In the genomic region with DNA sequence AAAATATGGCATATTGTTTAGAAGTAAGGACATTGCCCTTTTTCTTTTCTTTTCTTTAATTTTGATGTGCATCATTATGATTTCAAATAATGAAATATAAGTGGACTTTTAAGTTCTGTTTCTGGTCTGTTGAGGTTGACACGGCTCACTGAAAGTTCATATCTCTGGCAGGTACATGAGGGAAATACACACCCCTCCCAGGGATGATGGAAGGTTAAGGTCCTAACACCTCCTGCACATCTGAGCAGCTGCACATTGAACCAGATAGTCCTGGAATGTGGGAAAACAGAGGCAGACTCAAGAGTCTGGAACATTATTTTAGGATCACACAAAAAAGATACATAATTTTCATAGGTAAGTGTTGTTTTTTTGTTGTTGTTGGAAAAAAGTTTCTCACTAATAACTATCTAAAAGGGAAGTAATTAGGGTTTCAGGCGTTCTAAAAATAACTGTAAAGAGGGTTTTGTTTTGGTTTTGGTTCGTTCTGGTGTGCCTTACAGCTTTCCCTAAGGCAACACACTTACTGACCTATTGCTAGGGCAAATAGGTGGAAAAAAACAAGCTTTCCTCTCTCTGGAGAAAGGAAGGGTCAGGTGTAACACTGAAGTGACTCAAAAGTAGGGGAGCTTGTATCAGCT, we compare ENCODE assay signal across 16 cellular contexts.
A peak's percentile ranks its signal among the peaks of the same experiment; 100 is the strongest.
DNase-seq lines count a peak whose midpoint lies in the region; ATAC-seq and TF ChIP-seq lines count a peak whose summit lies in the region.
"Had no signal": no experiment of that assay in that cellular context is flagged by ENCODE, and none has a peak within 500 bp of the region (broad histone marks: within the 10 kb centered on the region; RNA-seq: fewer than 3 reads in every experiment).

No MANE protein-coding gene starts in this region.

- H2AFZ ChIP-seq in SK-N-SH (ENCODE audit: low read depth) = no peak overlapping the region

- no peaks in the 10 kb centered on the region for H3K79me2 ChIP-seq in SK-N-SH (ENCODE audit: insufficient read depth)

- H3K27ac Mint-ChIP-seq in memory B cell = no peak overlapping the region
- H3K27ac Mint-ChIP-seq: activated naive CD4-positive, alpha-beta T cell treated with anti-CD3 and anti-CD28 coated beads for 36 hours; effector memory CD8-positive, alpha-beta T cell had no signal

- intact Hi-C loops in thyroid gland (cut with DNase I) = no loop called here

- H4K20me1 ChIP-seq in SK-N-SH (ENCODE audit: insufficient read depth) = no peaks in the 10 kb centered on the region

- whole genome bisulfite sequencing in thyroid gland, 2 donors = 45 to 51% methylated on average over 3 of the region's 3 CpGs
- 62% methylated on average over 3 of the region's 3 CpGs for WGBS in SK-N-SH (ENCODE audit: low lambda C conversion rate)

- no peak overlapping the region for H3K9ac ChIP-seq in SK-N-SH

- ATAC-seq in GM18861 (IDR thresholded peaks at IDR 0.05; ENCODE audit: unreplicated experiment) = peak; percentile 71
- ATAC-seq in GM21529 (IDR thresholded peaks at IDR 0.05; ENCODE audit: unreplicated experiment) = peak; percentile 69
- ATAC-seq in HG03342 (IDR thresholded peaks at IDR 0.05; ENCODE audit: unreplicated experiment) = peak; percentile 71
- peak; percentile 32 for ATAC-seq in memory B cell (ENCODE audit: low read depth)
- ATAC-seq: effector memory CD8-positive, alpha-beta T cell; HCT116 had no signal

- H3K36me3 Mint-ChIP-seq in memory B cell = no peaks in the 10 kb centered on the region
- H3K36me3 Mint-ChIP-seq: CD4-positive, CD25-positive, alpha-beta regulatory T cell had no signal

- H3K27me3 ChIP-seq in thyroid gland (no peaks in the 10 kb centered on the region), SK-N-SH (ENCODE audit: insufficient read depth) (no peaks in the 10 kb centered on the region)

- TF ChIP-seq CTCF in thyroid gland (IDR thresholded peaks at IDR 0.05) = no peak
- no peak for TF ChIP-seq CTCF in SK-N-SH (IDR thresholded peaks at IDR 0.05)

- no peak overlapping the region for H3K4me3 ChIP-seq in thyroid gland (replicated peaks in 1 of 3)
- no peak overlapping the region for H3K4me3 ChIP-seq in SK-N-SH (ENCODE audit: low read depth in 2 of 2, low read length in 1 of 2)
- H3K4me3 ChIP-seq: SK-N-MC had no signal

- no peak for TF ChIP-seq EP300 in SK-N-SH (IDR thresholded peaks at IDR 0.05; ENCODE audit: borderline replicate concordance in 1 of 2, low read depth in 1 of 2, low read length in 1 of 2)

- H3K4me2 ChIP-seq in SK-N-SH = no peak overlapping the region

- peak overlapping the region; percentile 49 for H3K4me3 Mint-ChIP-seq in memory B cell
- H3K4me3 Mint-ChIP-seq: activated naive CD4-positive, alpha-beta T cell treated with anti-CD3 and anti-CD28 coated beads for 36 hours; CD4-positive, CD25-positive, alpha-beta regulatory T cell; effector memory CD8-positive, alpha-beta T cell had no signal

- no peak for DNase-seq in memory B cell (ENCODE audit: low spot score in 2 of 2)
- no peak for DNase-seq in thyroid gland
- no peak for DNase-seq in SK-N-SH
- no peak for DNase-seq in SHP77 (lab: John Stamatoyannopoulos, UW)
- DNase-seq in NCI-H748 (lab: John Stamatoyannopoulos, UW; ENCODE audit: unreplicated experiment) = no peak
- DNase-seq: activated naive CD4-positive, alpha-beta T cell treated with anti-CD3 and anti-CD28 coated beads for 36 hours; CD4-positive, CD25-positive, alpha-beta regulatory T cell; effector memory CD8-positive, alpha-beta T cell; foreskin melanocyte; substantia nigra had no signal

- POLR2A ChIA-PET in SK-N-SH (lab: Yijun Ruan, JAX) = no interaction called here

- no peak for TF ChIP-seq RAD21 in SK-N-SH (IDR thresholded peaks at IDR 0.05; ENCODE audit: low read length)

- H3K9me2 ChIP-seq in SK-N-SH = no peaks in the 10 kb centered on the region

- H3K27me3 Mint-ChIP-seq in memory B cell = peaks cover 7% of the 10 kb centered on the region

- H3K9me3 Mint-ChIP-seq in memory B cell = peaks cover 2% of the 10 kb centered on the region
- H3K9me3 Mint-ChIP-seq: activated naive CD4-positive, alpha-beta T cell treated with anti-CD3 and anti-CD28 coated beads for 36 hours; effector memory CD8-positive, alpha-beta T cell had no signal

- no peak for TF ChIP-seq POLR2A in thyroid gland (IDR thresholded peaks at IDR 0.05)

- H3K9me3 ChIP-seq in thyroid gland = no peaks in the 10 kb centered on the region
- no peaks in the 10 kb centered on the region for H3K9me3 ChIP-seq in SK-N-SH

- H3K4me1 ChIP-seq in thyroid gland = no peaks in the 10 kb centered on the region
- H3K4me1 ChIP-seq in SK-N-SH (ENCODE audit: control insufficient read depth in 1 of 2, insufficient read depth in 2 of 2, low read depth in 1 of 2, low read length in 1 of 2) = no peaks in the 10 kb centered on the region; a peak in 1 of 4 replicates

- peaks cover 16% of the 10 kb centered on the region for H3K4me1 Mint-ChIP-seq in memory B cell
- H3K4me1 Mint-ChIP-seq: CD4-positive, CD25-positive, alpha-beta regulatory T cell had no signal

- H3K36me3 ChIP-seq in thyroid gland (no peaks in the 10 kb centered on the region), SK-N-SH (replicated peaks in 1 of 2; ENCODE audit: control insufficient read depth in 1 of 2, insufficient read depth in 2 of 2, low read length in 1 of 2) (no peaks in the 10 kb centered on the region)

- no peak overlapping the region for H3K27ac ChIP-seq in thyroid gland
- no peak overlapping the region for H3K27ac ChIP-seq in SK-N-SH (ENCODE audit: low read depth in 2 of 2, low read length in 1 of 2)
- H3K27ac ChIP-seq: HL-60, SK-N-MC had no signal

- H3F3A ChIP-seq in SK-N-SH (replicated peaks; ENCODE audit: insufficient read depth) = no peaks in the 10 kb centered on the region

- CTCF ChIA-PET in SK-N-SH (lab: Yijun Ruan, JAX) = interaction anchor here (0.9 kb wide), 1 partner anchor 102 kb away, joined by 3 read pairs; no protein-coding TSS in a partner anchor

TF ChIP-seq in SK-N-SH, 30 proteins besides CTCF, POLR2A, EP300 and RAD21:
- TF ChIP-seq, protein P1, sequence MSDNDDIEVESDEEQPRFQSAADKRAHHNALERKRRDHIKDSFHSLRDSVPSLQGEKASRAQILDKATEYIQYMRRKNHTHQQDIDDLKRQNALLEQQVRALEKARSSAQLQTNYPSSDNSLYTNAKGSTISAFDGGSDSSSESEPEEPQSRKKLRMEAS (IDR thresholded peaks at IDR 0.05; ENCODE audit: low read depth) = no peak
- no peak for TF ChIP-seq RFX5 (IDR thresholded peaks at IDR 0.05; ENCODE audit: low read length)
- no peak for TF ChIP-seq POLR2AphosphoS5 (IDR thresholded peaks at IDR 0.05; ENCODE audit: low read depth, low read length)
- no peak for TF ChIP-seq RCOR1 (IDR thresholded peaks at IDR 0.05; ENCODE audit: low read length)
- TF ChIP-seq FOXJ3 (CRISPR knock-in tag; IDR thresholded peaks at IDR 0.05) = no peak
- TF ChIP-seq, protein P2, sequence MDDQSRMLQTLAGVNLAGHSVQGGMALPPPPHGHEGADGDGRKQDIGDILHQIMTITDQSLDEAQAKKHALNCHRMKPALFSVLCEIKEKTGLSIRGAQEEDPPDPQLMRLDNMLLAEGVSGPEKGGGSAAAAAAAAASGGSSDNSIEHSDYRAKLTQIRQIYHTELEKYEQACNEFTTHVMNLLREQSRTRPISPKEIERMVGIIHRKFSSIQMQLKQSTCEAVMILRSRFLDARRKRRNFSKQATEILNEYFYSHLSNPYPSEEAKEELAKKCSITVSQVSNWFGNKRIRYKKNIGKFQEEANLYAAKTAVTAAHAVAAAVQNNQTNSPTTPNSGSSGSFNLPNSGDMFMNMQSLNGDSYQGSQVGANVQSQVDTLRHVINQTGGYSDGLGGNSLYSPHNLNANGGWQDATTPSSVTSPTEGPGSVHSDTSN (IDR thresholded peaks at IDR 0.05) = no peak
- TF ChIP-seq TEAD4 (IDR thresholded peaks at IDR 0.05; ENCODE audit: borderline replicate concordance, insufficient read depth) = no peak
- TF ChIP-seq, protein P3, sequence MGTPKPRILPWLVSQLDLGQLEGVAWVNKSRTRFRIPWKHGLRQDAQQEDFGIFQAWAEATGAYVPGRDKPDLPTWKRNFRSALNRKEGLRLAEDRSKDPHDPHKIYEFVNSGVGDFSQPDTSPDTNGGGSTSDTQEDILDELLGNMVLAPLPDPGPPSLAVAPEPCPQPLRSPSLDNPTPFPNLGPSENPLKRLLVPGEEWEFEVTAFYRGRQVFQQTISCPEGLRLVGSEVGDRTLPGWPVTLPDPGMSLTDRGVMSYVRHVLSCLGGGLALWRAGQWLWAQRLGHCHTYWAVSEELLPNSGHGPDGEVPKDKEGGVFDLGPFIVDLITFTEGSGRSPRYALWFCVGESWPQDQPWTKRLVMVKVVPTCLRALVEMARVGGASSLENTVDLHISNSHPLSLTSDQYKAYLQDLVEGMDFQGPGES (IDR thresholded peaks at IDR 0.05; ENCODE audit: low read depth, low read length) = no peak
- TF ChIP-seq MXI1 (IDR thresholded peaks at IDR 0.05; ENCODE audit: low read depth, low read length) = no peak
- no peak for TF ChIP-seq FOSL2 (IDR thresholded peaks at IDR 0.05; ENCODE audit: borderline replicate concordance, low read depth)
- no peak for TF ChIP-seq NRF1 (IDR thresholded peaks at IDR 0.05; ENCODE audit: low read depth, low read length)
